In the genomic region with DNA sequence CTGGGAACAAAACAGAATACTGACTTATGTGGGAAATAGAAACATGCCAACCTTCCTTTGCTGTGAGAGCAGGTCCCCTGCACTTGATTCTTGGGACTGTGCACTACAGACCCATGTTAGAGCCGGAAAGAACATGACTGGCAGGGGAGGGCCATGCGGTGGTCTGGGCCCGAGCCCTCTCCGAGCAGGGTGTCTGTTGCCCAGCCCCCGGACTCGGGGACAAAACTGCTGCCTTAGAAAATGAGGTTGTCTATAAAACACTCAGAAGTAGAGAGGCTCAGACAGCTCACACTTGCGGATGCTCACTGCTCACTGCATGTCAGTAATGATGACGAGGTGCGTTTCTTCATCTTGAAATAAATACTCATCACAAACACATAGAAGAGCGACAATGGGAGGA, we compare ENCODE assay signal across 2 cellular contexts.
TF ChIP-seq lines count a peak whose summit lies in the region.

No MANE protein-coding gene starts in this region.

TF ChIP-seq in IMR-90, 13 proteins besides CTCF, POLR2A, EP300 and RAD21:
- TF ChIP-seq MAZ (IDR thresholded peaks at IDR 0.05; ENCODE audit: borderline replicate concordance, low read depth, low read length): no peak
- TF ChIP-seq BHLHE40 (IDR thresholded peaks at IDR 0.05; ENCODE audit: low read depth, low read length): no peak
- no peak for TF ChIP-seq CHD1 (IDR thresholded peaks at IDR 0.05; ENCODE audit: low read depth, low read length)
- TF ChIP-seq, protein P1, sequence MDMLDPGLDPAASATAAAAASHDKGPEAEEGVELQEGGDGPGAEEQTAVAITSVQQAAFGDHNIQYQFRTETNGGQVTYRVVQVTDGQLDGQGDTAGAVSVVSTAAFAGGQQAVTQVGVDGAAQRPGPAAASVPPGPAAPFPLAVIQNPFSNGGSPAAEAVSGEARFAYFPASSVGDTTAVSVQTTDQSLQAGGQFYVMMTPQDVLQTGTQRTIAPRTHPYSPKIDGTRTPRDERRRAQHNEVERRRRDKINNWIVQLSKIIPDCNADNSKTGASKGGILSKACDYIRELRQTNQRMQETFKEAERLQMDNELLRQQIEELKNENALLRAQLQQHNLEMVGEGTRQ (IDR thresholded peaks at IDR 0.05; ENCODE audit: low read depth, low read length): no peak
- TF ChIP-seq SMC3 (IDR thresholded peaks at IDR 0.05; ENCODE audit: low read depth, low read length): no peak
- no peak for TF ChIP-seq MXI1 (IDR thresholded peaks at IDR 0.05; ENCODE audit: borderline replicate concordance, low read depth, low read length)
- TF ChIP-seq RFX5 (IDR thresholded peaks at IDR 0.05; ENCODE audit: low read depth, low read length): no peak
- no peak for TF ChIP-seq RCOR1 (IDR thresholded peaks at IDR 0.05; ENCODE audit: insufficient replicate concordance, low read length)
- no peak for TF ChIP-seq NFE2L2 (IDR thresholded peaks at IDR 0.05; ENCODE audit: low read depth, low read length)
- no peak for TF ChIP-seq CEBPB (IDR thresholded peaks at IDR 0.05; ENCODE audit: low read depth, low read length)
- no peak for TF ChIP-seq FOS (IDR thresholded peaks at IDR 0.05; ENCODE audit: low read depth, low read length)
- no peak for TF ChIP-seq MAFK (IDR thresholded peaks at IDR 0.05; ENCODE audit: low read depth, low read length)
- TF ChIP-seq, protein P2, sequence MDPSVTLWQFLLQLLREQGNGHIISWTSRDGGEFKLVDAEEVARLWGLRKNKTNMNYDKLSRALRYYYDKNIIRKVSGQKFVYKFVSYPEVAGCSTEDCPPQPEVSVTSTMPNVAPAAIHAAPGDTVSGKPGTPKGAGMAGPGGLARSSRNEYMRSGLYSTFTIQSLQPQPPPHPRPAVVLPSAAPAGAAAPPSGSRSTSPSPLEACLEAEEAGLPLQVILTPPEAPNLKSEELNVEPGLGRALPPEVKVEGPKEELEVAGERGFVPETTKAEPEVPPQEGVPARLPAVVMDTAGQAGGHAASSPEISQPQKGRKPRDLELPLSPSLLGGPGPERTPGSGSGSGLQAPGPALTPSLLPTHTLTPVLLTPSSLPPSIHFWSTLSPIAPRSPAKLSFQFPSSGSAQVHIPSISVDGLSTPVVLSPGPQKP (IDR thresholded peaks at IDR 0.05; ENCODE audit: borderline replicate concordance, low read depth, low read length): no peak

TF ChIP-seq in HepG2, 621 proteins besides CTCF, POLR2A, EP300 and RAD21:
- TF ChIP-seq CREB1 (IDR thresholded peaks at IDR 0.05): 0 out of 2 replicates have a peak, but pooled peaks have one; percentile 12
- no peak for TF ChIP-seq CREB1 (CRISPR knock-in tag; IDR thresholded peaks at IDR 0.05)
- TF ChIP-seq, protein P3, sequence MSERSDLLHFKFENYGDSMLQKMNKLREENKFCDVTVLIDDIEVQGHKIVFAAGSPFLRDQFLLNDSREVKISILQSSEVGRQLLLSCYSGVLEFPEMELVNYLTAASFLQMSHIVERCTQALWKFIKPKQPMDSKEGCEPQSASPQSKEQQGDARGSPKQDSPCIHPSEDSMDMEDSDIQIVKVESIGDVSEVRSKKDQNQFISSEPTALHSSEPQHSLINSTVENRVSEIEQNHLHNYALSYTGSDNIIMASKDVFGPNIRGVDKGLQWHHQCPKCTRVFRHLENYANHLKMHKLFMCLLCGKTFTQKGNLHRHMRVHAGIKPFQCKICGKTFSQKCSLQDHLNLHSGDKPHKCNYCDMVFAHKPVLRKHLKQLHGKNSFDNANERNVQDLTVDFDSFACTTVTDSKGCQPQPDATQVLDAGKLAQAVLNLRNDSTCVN (CRISPR knock-in tag; IDR thresholded peaks at IDR 0.05; ENCODE audit: borderline replicate concordance): no peak
